In the genomic region with DNA sequence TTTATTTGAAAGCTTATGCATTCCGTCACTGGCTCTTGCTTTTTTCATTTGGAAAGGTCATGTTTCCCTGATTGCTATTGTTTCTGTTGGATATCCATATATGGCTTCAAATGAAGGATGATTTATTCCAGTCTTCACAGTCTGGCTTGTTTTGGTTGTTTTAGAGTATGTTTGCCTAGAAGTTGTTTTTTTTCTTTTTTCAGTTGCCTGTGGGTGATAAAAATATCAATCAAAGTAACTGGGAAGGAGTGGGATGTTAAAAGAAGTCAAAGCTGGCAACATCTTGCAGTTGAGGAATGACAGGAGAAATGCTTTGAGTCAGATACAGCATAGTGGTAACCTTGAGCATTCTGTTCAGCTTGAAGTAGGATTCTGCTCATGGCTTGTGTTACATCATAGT, we compare ENCODE assay signal across 28 cellular contexts.
A peak's percentile ranks its signal among the peaks of the same experiment; 100 is the strongest.
DNase-seq lines count a peak whose midpoint lies in the region; ATAC-seq, FAIRE-seq and TF ChIP-seq lines count a peak whose summit lies in the region.
"Had no signal": no experiment of that assay in that cellular context is flagged by ENCODE, and none has a peak within 500 bp of the region (broad histone marks: within the 10 kb centered on the region; RNA-seq: fewer than 3 reads in every experiment).

No MANE protein-coding gene starts in this region.

- H3K4me1 ChIP-seq in endothelial cell of umbilical vein (ENCODE audit: control insufficient read depth, extremely low read depth, insufficient read depth, low read length) (no peaks in the 10 kb centered on the region), lower lobe of right lung (no peaks in the 10 kb centered on the region)
- H3K4me1 ChIP-seq: BE2C, BLaER1 had no signal

- dilution Hi-C loops in endothelial cell of umbilical vein (cut with MboI; ENCODE audit: extremely low pct_ligation_motif_present, low sequenced_read_pairs): no loop called here

- no peak overlapping the region for H3K27ac ChIP-seq in endothelial cell of umbilical vein (ENCODE audit: insufficient read depth, low read depth, low read length)
- no peak overlapping the region for H3K27ac ChIP-seq in lower lobe of right lung
- H3K27ac ChIP-seq: BLaER1 had no signal

- in situ Hi-C loops in GM13977 (cut with MboI; ENCODE audit: low pct_unique_long_range_greater_than_20kb, low sequenced_read_pairs, unreplicated experiment): no loop called here

- peaks cover 1% of the 10 kb centered on the region for H3K36me3 Mint-ChIP-seq in activated CD8-positive, alpha-beta memory T cell treated with anti-CD3 and anti-CD28 coated beads, Interleukin-2, amount 10 ng/mL, durations not matched to agents 7 days and 5 days
- H3K36me3 Mint-ChIP-seq: CD14-positive monocyte; CD4-positive, alpha-beta memory T cell; CD4-positive, CD25-positive, alpha-beta regulatory T cell; CD8-positive, alpha-beta memory T cell had no signal

- POLR2A ChIA-PET in HEK293T (lab: Yijun Ruan, JAX): no interaction called here
- POLR2A ChIA-PET in endothelial cell of umbilical vein (lab: Charles Lee): no interaction called here

- intact Hi-C loops in endothelial cell of umbilical vein (cut with micrococcal nuclease): no loop called here
- intact Hi-C loops in lower lobe of right lung (cut with DNase I): no loop called here

- H3K36me3 ChIP-seq in endothelial cell of umbilical vein (ENCODE audit: control insufficient read depth in 2 of 2, extremely low read depth in 1 of 2, insufficient read depth in 2 of 2, low read length in 2 of 2): no peaks in the 10 kb centered on the region
- no peaks in the 10 kb centered on the region for H3K36me3 ChIP-seq in lower lobe of right lung
- H3K36me3 ChIP-seq: BE2C, BLaER1 had no signal

- H3K9me3 Mint-ChIP-seq in activated CD8-positive, alpha-beta memory T cell treated with anti-CD3 and anti-CD28 coated beads, Interleukin-2, amount 10 ng/mL, durations not matched to agents 7 days and 5 days (ENCODE audit: low read depth): peaks cover 21% of the 10 kb centered on the region

- H3K4me1 Mint-ChIP-seq in activated CD8-positive, alpha-beta memory T cell treated with anti-CD3 and anti-CD28 coated beads, Interleukin-2, amount 10 ng/mL, durations not matched to agents 7 days and 5 days: no peaks in the 10 kb centered on the region
- H3K4me1 Mint-ChIP-seq: CD14-positive monocyte; CD4-positive, alpha-beta memory T cell; CD4-positive, CD25-positive, alpha-beta regulatory T cell; CD8-positive, alpha-beta memory T cell had no signal

- no peaks in the 10 kb centered on the region for H4K20me1 ChIP-seq in endothelial cell of umbilical vein (replicated peaks; ENCODE audit: control insufficient read depth, extremely low read depth, insufficient read depth, low read length)
- H4K20me1 ChIP-seq: BLaER1 had no signal

- TF ChIP-seq CTCF in endothelial cell of umbilical vein (IDR thresholded peaks at IDR 0.05; ENCODE audit: extremely low read depth in 1 of 2, insufficient read depth in 1 of 2, low read depth in 1 of 2, low read length in 2 of 2) (no peak), lower lobe of right lung (IDR thresholded peaks at IDR 0.05) (no peak), GM13977 (IDR thresholded peaks at IDR 0.05; ENCODE audit: extremely low read depth, insufficient read depth, missing control alignments) (no peak)

- no TSS peak for BruUV-seq in endothelial cell of umbilical vein (replicated peaks; lab: Mats Ljungman, UMichigan)

- H3K9me1 ChIP-seq in endothelial cell of umbilical vein (replicated peaks; ENCODE audit: control insufficient read depth, extremely low read depth, insufficient read depth, low read length): no peaks in the 10 kb centered on the region

- H3K9me3 ChIP-seq in endothelial cell of umbilical vein (replicated peaks; ENCODE audit: control insufficient read depth, insufficient read depth, low read length) (no peaks in the 10 kb centered on the region), lower lobe of right lung (no peaks in the 10 kb centered on the region)
- H3K9me3 ChIP-seq: BE2C, BLaER1 had no signal

- no peak overlapping the region for H3K27ac Mint-ChIP-seq in activated CD8-positive, alpha-beta memory T cell treated with anti-CD3 and anti-CD28 coated beads, Interleukin-2, amount 10 ng/mL, durations not matched to agents 7 days and 5 days
- H3K27ac Mint-ChIP-seq: CD4-positive, alpha-beta memory T cell; CD8-positive, alpha-beta memory T cell had no signal

- no peak overlapping the region for H3K4me2 ChIP-seq in endothelial cell of umbilical vein (ENCODE audit: insufficient read depth, low read length)
- H3K4me2 ChIP-seq: BLaER1 had no signal

- no peaks in the 10 kb centered on the region for H3K79me2 ChIP-seq in endothelial cell of umbilical vein (ENCODE audit: control insufficient read depth, insufficient read depth, low read length)

- no peak overlapping the region for H3K4me3 ChIP-seq in endothelial cell of umbilical vein (replicated peaks in 1 of 3; ENCODE audit: insufficient read depth in 1 of 3, low read depth in 1 of 3, low read length in 3 of 3)
- no peak overlapping the region for H3K4me3 ChIP-seq in lower lobe of right lung
- H3K4me3 ChIP-seq: BLaER1, GM12878 had no signal

- H2AFZ ChIP-seq in endothelial cell of umbilical vein (ENCODE audit: low read depth, low read length): no peak overlapping the region

- H3K4me3 Mint-ChIP-seq in activated CD8-positive, alpha-beta memory T cell treated with anti-CD3 and anti-CD28 coated beads, Interleukin-2, amount 10 ng/mL, durations not matched to agents 7 days and 5 days: no peak overlapping the region
- H3K4me3 Mint-ChIP-seq: CD14-positive monocyte; CD4-positive, alpha-beta memory T cell; CD4-positive, CD25-positive, alpha-beta regulatory T cell; CD8-positive, alpha-beta memory T cell had no signal

- TF ChIP-seq POLR2A in endothelial cell of umbilical vein (IDR thresholded peaks at IDR 0.05; ENCODE audit: low read depth, low read length): no peak

- CTCF ChIA-PET in HEK293T (lab: Yijun Ruan, JAX) (no interaction called here), endothelial cell of umbilical vein (lab: Charles Lee) (interaction anchor here (0.6 kb wide), 1 partner anchor 1467 kb away, joined by 4 read pairs; no protein-coding TSS in a partner anchor)
- CTCF ChIA-PET in activated CD8-positive, alpha-beta memory T cell treated with anti-CD3 and anti-CD28 coated beads, Interleukin-2, amount 10 ng/mL, durations not matched to agents 7 days and 5 days (lab: Charles Lee): interaction anchor here (0.7 kb wide), 1 partner anchor 235 kb away, joined by 4 read pairs; no protein-coding TSS in a partner anchor

- ATAC-seq in lower lobe of right lung (no peak), HG03342 (IDR thresholded peaks at IDR 0.05; ENCODE audit: unreplicated experiment) (no peak)
- no peak for ATAC-seq in activated CD8-positive, alpha-beta memory T cell treated with anti-CD3 and anti-CD28 coated beads, Interleukin-2, amount 10 ng/mL, durations not matched to agents 7 days and 5 days
- ATAC-seq: GM12878 had no signal

- no peak for FAIRE-seq in endothelial cell of umbilical vein (lab: Jason Lieb, UNC)
- FAIRE-seq: A204.1, GM12878, GM12892, GM19239 had no signal

- no peak overlapping the region for H3K9ac ChIP-seq in endothelial cell of umbilical vein (replicated peaks; ENCODE audit: extremely low read depth, insufficient read depth, low read length)
- H3K9ac ChIP-seq: BLaER1 had no signal

- DNase-seq in HEK293T (ENCODE audit: extremely low spot score) (no peak), endothelial cell of umbilical vein (ENCODE audit: low read depth, low spot score) (peak; percentile 19), left kidney (ENCODE audit: low read depth, low spot score) (peak; percentile 44), lower lobe of right lung (no peak), GM13977 (ENCODE audit: low spot score) (no peak)
- no peak for DNase-seq in activated CD8-positive, alpha-beta memory T cell treated with anti-CD3 and anti-CD28 coated beads, Interleukin-2, amount 10 ng/mL, durations not matched to agents 7 days and 5 days
- DNase-seq: 8988T; ACHN; BE2C; C1 segment of cervical spinal cord; CD4-positive, alpha-beta memory T cell; CD4-positive, CD25-positive, alpha-beta regulatory T cell; CD8-positive, alpha-beta memory T cell; COR-L47; DMS 273 treated with DMSO at 0.1 percent for 48 hours; DMS153; DMS53; DMS79; DND-41; EL; GDM1 had no signal

- no peaks in the 10 kb centered on the region for H3K27me3 ChIP-seq in endothelial cell of umbilical vein (ENCODE audit: control insufficient read depth in 2 of 2, insufficient read depth in 2 of 2, low read length in 2 of 2)
- no peaks in the 10 kb centered on the region for H3K27me3 ChIP-seq in lower lobe of right lung (ENCODE audit: low read depth)
- H3K27me3 ChIP-seq: BE2C, BLaER1 had no signal

- H3K27me3 Mint-ChIP-seq in activated CD8-positive, alpha-beta memory T cell treated with anti-CD3 and anti-CD28 coated beads, Interleukin-2, amount 10 ng/mL, durations not matched to agents 7 days and 5 days: no peaks in the 10 kb centered on the region
- H3K27me3 Mint-ChIP-seq: CD4-positive, alpha-beta memory T cell; CD4-positive, CD25-positive, alpha-beta regulatory T cell; CD8-positive, alpha-beta memory T cell had no signal

TF ChIP-seq in HEK293T, 16 proteins besides CTCF, POLR2A, EP300 and RAD21:
- TF ChIP-seq, protein P1, sequence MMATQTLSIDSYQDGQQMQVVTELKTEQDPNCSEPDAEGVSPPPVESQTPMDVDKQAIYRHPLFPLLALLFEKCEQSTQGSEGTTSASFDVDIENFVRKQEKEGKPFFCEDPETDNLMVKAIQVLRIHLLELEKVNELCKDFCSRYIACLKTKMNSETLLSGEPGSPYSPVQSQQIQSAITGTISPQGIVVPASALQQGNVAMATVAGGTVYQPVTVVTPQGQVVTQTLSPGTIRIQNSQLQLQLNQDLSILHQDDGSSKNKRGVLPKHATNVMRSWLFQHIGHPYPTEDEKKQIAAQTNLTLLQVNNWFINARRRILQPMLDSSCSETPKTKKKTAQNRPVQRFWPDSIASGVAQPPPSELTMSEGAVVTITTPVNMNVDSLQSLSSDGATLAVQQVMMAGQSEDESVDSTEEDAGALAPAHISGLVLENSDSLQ (IDR thresholded peaks at IDR 0.05): peak; percentile 71
- TF ChIP-seq SUZ12 (IDR thresholded peaks at IDR 0.05) (no peak), ZNF384 (IDR thresholded peaks at IDR 0.05) (peak; percentile 38; the same call in 1 of the 2 replicates)

TF ChIP-seq in endothelial cell of umbilical vein, 7 proteins besides CTCF, POLR2A, EP300 and RAD21 (continues in another document):
- TF ChIP-seq, protein P2, sequence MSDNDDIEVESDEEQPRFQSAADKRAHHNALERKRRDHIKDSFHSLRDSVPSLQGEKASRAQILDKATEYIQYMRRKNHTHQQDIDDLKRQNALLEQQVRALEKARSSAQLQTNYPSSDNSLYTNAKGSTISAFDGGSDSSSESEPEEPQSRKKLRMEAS (IDR thresholded peaks at IDR 0.05; ENCODE audit: insufficient read depth, insufficient read length): no peak
- no peak for TF ChIP-seq EZH2 (IDR thresholded peaks at IDR 0.05; ENCODE audit: borderline replicate concordance, low read depth, low read length, severe bottlenecking)
- TF ChIP-seq MYC (IDR thresholded peaks at IDR 0.05; ENCODE audit: low read depth, low read length): no peak
- TF ChIP-seq POLR2AphosphoS5 (IDR thresholded peaks at IDR 0.05; ENCODE audit: insufficient read depth, low read depth, low read length): no peak
- no peak for TF ChIP-seq FOS (IDR thresholded peaks at IDR 0.05; ENCODE audit: borderline replicate concordance, insufficient read depth, low read length)
- no peak for TF ChIP-seq GATA2 (IDR thresholded peaks at IDR 0.05; ENCODE audit: insufficient read depth, insufficient read length, low read depth, low read length)

Comparison
In these comparisons a context has a peak if more than half of its experiments do, and no peak if none do; other contexts are left out.
1. DNase-seq: peak in endothelial cell of umbilical vein (single experiment) and left kidney (single experiment); none in HEK293T (single experiment), lower lobe of right lung (single experiment), GM13977 (single experiment) and activated CD8-positive, alpha-beta memory T cell treated with anti-CD3 and anti-CD28 coated beads, Interleukin-2, amount 10 ng/mL, durations not matched to agents 7 days and 5 days (single experiment).